Comparison of ENCODE assay signal across 29 cellular contexts in genomic region chr7:25632616-25633015, GRCh38.
"Had no signal": no experiment of that assay in that cellular context is flagged by ENCODE, and none has a peak within 500 bp of the region (broad histone marks: within the 10 kb centered on the region; RNA-seq: fewer than 3 reads in every experiment).

No MANE protein-coding gene starts in this region.

- H3K9me3 ChIP-seq: esophagus muscularis mucosa, heart right ventricle, left lung, mucosa of descending colon, right lobe of liver, suprapubic skin, transverse colon, upper lobe of right lung, uterus had no signal

- H3K9me3 Mint-ChIP-seq: mesothelial cell of epicardium; natural killer cell treated with Interleukin-12 subunit alpha and Interleukin-12 subunit beta and Interleukin-15 and Interleukin-18, amount 100 ng/mL, for 72 hours; stimulated activated naive CD8-positive, alpha-beta T cell treated with anti-CD3 and anti-CD28 coated beads, Interleukin-15, amount 100 ng/mL, for 72 hours had no signal

- H3K27ac ChIP-seq: dorsolateral prefrontal cortex, esophagus muscularis mucosa, foreskin keratinocyte, heart right ventricle, left lung, parathyroid adenoma, right lobe of liver, suprapubic skin, upper lobe of right lung, uterus had no signal

- DNase-seq: dorsolateral prefrontal cortex; effector CD4-positive, alpha-beta T cell; foreskin keratinocyte; glutamatergic neuron; heart right ventricle; hippocampal formation; left cardiac atrium; left lung; mesenchymal stem cell; mucosa of descending colon; naive B cell; occipital lobe; right lobe of liver; stimulated activated CD4-positive, alpha-beta T cell treated with anti-CD3 and anti-CD28 coated beads, Interleukin-12 subunit alpha, Interleukin-12 subunit beta, amount 100 ng/mL, for 4 hours; stimulated activated CD4-positive, alpha-beta T cell treated with anti-CD3 and anti-CD28 coated beads, Interleukin-1b, Interleukin-23, amount 100 ng/mL, for 48 hours; stimulated activated CD4-positive, alpha-beta T cell treated with anti-CD3 and anti-CD28 coated beads, Interleukin-4, amount 100 ng/mL, for 1 hour; stimulated activated CD8-positive, alpha-beta memory T cell treated with anti-CD3 and anti-CD28 coated beads, Interleukin-4, amount 100 ng/mL, for 48 hours; stimulated activated naive CD4-positive, alpha-beta T cell; stimulated activated naive CD8-positive, alpha-beta T cell treated with anti-CD3 and anti-CD28 coated beads, Interleukin-15, amount 100 ng/mL, for 72 hours; transverse colon; upper lobe of right lung; uterus had no signal

- ATAC-seq: foreskin keratinocyte; heart right ventricle; left cardiac atrium; left lung; mucosa of descending colon; natural killer cell treated with Interleukin-12 subunit alpha and Interleukin-12 subunit beta and Interleukin-15 and Interleukin-18, amount 100 ng/mL, for 72 hours; right lobe of liver; stimulated activated naive CD8-positive, alpha-beta T cell treated with anti-CD3 and anti-CD28 coated beads, Interleukin-15, amount 100 ng/mL, for 72 hours; upper lobe of right lung had no signal

- H3K4me3 Mint-ChIP-seq: mesothelial cell of epicardium; naive B cell; natural killer cell treated with Interleukin-12 subunit alpha and Interleukin-12 subunit beta and Interleukin-15 and Interleukin-18, amount 100 ng/mL, for 72 hours; stimulated activated naive CD8-positive, alpha-beta T cell treated with anti-CD3 and anti-CD28 coated beads, Interleukin-15, amount 100 ng/mL, for 72 hours had no signal

- H3K4me1 Mint-ChIP-seq: stimulated activated naive CD8-positive, alpha-beta T cell treated with anti-CD3 and anti-CD28 coated beads, Interleukin-15, amount 100 ng/mL, for 72 hours had no signal

- H3K9ac ChIP-seq: parathyroid adenoma had no signal

- H3K27me3 ChIP-seq: esophagus muscularis mucosa, foreskin keratinocyte, heart right ventricle, left lung, right lobe of liver, suprapubic skin, transverse colon, upper lobe of right lung, uterus had no signal

- H3K27ac Mint-ChIP-seq: mesothelial cell of epicardium; naive B cell; natural killer cell treated with Interleukin-12 subunit alpha and Interleukin-12 subunit beta and Interleukin-15 and Interleukin-18, amount 100 ng/mL, for 72 hours; progenitor cell of endocrine pancreas; stimulated activated naive CD8-positive, alpha-beta T cell treated with anti-CD3 and anti-CD28 coated beads, Interleukin-15, amount 100 ng/mL, for 72 hours had no signal

- H3K4me1 ChIP-seq: foreskin keratinocyte, left lung, parathyroid adenoma, right lobe of liver, suprapubic skin, transverse colon, upper lobe of right lung, uterus had no signal

- H2AFZ ChIP-seq: parathyroid adenoma had no signal

- H3K36me3 Mint-ChIP-seq: mesothelial cell of epicardium; naive B cell; natural killer cell treated with Interleukin-12 subunit alpha and Interleukin-12 subunit beta and Interleukin-15 and Interleukin-18, amount 100 ng/mL, for 72 hours had no signal

- H3K79me2 ChIP-seq: parathyroid adenoma had no signal

- H3K27me3 Mint-ChIP-seq: naive B cell; progenitor cell of endocrine pancreas; stimulated activated naive CD8-positive, alpha-beta T cell treated with anti-CD3 and anti-CD28 coated beads, Interleukin-15, amount 100 ng/mL, for 72 hours had no signal

- H3K4me2 ChIP-seq: smooth muscle cell had no signal
